Comparison of ENCODE assay signal across 7 cellular contexts in the genomic region with DNA sequence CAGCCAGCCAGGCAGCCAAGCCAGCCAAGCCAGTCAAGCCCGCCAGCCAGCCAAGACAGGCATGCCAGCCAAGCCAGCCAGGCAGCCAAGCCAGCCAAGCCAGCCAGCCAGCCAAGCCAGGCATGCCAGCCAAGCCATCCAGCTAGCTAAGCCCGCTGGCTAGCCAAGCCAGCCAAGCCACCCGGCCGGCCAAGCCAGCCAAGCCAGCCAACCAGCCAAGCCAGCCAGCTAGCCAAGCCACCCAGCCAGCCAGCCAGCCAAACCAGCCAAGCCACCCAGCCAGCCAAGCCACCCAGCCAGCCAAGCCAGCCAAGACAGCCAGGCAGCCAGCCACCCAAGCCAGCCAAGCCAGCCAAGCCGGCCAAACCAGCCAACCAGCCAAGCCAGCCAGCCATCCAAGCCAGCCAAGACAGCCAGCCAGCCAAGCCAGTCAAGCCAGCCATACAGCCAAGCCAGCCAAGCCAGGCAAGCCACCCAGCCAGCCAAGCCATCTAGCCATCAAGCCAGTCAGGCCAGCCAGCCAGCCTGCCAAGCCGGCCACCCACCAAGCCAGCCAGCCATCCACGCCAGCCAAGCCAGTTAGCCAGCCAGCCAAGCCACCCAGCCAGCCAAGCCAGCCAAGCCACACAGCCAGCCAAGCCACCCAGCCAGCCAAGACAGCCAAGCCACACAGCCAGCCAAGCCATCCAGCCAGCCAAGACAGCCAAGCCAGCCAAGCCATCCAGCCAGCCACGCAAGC.
DNase-seq lines count a peak whose midpoint lies in the region; ATAC-seq, FAIRE-seq and TF ChIP-seq lines count a peak whose summit lies in the region.
"Not testable (repeated sequence)": the region's sequence is repeated elsewhere in the genome, so short reads cannot be mapped to it uniquely, and the experiment has no call there.

No MANE protein-coding gene starts in this region.

- peak; percentile 58 for DNase-seq in activated CD4-positive, alpha-beta T cell treated with anti-CD3 and anti-CD28 coated beads, Interleukin-2, amount 10 ng/mL, durations not matched to agents 24 days and 14 days
- DNase-seq in heart left ventricle (peak in 3 of 5 donors; percentile 15 to 52 (median 29)), osteocyte (ENCODE audit: extremely low spot score, unreplicated experiment) (peak; percentile 88), sigmoid colon (peak; percentile 67)
- DNase-seq in HepG2 (ENCODE audit: low spot score); upper lobe of right lung: not testable (repeated sequence)

- CTCF ChIA-PET in HepG2 (lab: Yijun Ruan, JAX; ENCODE audit: low intra/inter-chr PET ratio, low total read pairs), result not testable (repeated sequence)

- not testable (repeated sequence) for TF ChIP-seq CTCF in gastroesophageal sphincter (IDR thresholded peaks at IDR 0.05); heart left ventricle (IDR thresholded peaks at IDR 0.05); HepG2 (CRISPR knock-in tag; IDR thresholded peaks at IDR 0.05); osteocyte (IDR thresholded peaks at IDR 0.05); sigmoid colon (IDR thresholded peaks at IDR 0.05); upper lobe of right lung (IDR thresholded peaks at IDR 0.05)

- BruUV-seq in HepG2 (replicated peaks; lab: Mats Ljungman, UMichigan), result not testable (repeated sequence)

- H3K27ac ChIP-seq in gastroesophageal sphincter; heart left ventricle; HepG2 (ENCODE audit: extremely low read length, insufficient read depth, low read length); sigmoid colon; upper lobe of right lung: not testable (repeated sequence)

- H3K36me3 ChIP-seq in gastroesophageal sphincter; heart left ventricle; HepG2 (replicated peaks in 1 of 2; ENCODE audit: control insufficient read depth in 1 of 2, insufficient read depth in 2 of 2, low read length in 2 of 2); sigmoid colon; upper lobe of right lung: not testable (repeated sequence)

- not testable (repeated sequence) for H3K9me3 ChIP-seq in gastroesophageal sphincter; heart left ventricle; HepG2 (ENCODE audit: low read length); sigmoid colon; upper lobe of right lung

- TF ChIP-seq POLR2A in gastroesophageal sphincter (IDR thresholded peaks at IDR 0.05); heart left ventricle (IDR thresholded peaks at IDR 0.05); HepG2 (IDR thresholded peaks at IDR 0.05; ENCODE audit: insufficient read depth in 1 of 2, low read depth in 2 of 2, low read length in 2 of 2); sigmoid colon (IDR thresholded peaks at IDR 0.05): not testable (repeated sequence)

- not testable (repeated sequence) for H3K4me2 ChIP-seq in HepG2 (ENCODE audit: low read depth, low read length)

- not testable (repeated sequence) for H4K20me1 ChIP-seq in HepG2 (ENCODE audit: insufficient read depth, low read length)

- FAIRE-seq in HepG2 (lab: Jason Lieb, UNC), result not testable (repeated sequence)

- intact Hi-C loops in activated CD4-positive, alpha-beta T cell treated with anti-CD3 and anti-CD28 coated beads, Interleukin-2, amount 10 ng/mL, durations not matched to agents 24 days and 14 days (cut with micrococcal nuclease); heart left ventricle (cut with DNase I); HepG2 (cut with micrococcal nuclease; ENCODE audit: unreplicated experiment); sigmoid colon (cut with DNase I); upper lobe of right lung (cut with DNase I): not testable (repeated sequence)

- H2AFZ ChIP-seq in HepG2 (ENCODE audit: low read length), result not testable (repeated sequence)

- not testable (repeated sequence) for H3K36me3 Mint-ChIP-seq in activated CD4-positive, alpha-beta T cell treated with anti-CD3 and anti-CD28 coated beads, Interleukin-2, amount 10 ng/mL, durations not matched to agents 24 days and 14 days (ENCODE audit: low read depth); osteocyte (ENCODE audit: unreplicated experiment)

- H3K9ac ChIP-seq in HepG2 (ENCODE audit: insufficient read depth, low read depth, low read length), result not testable (repeated sequence)

- not testable (repeated sequence) for H3K4me3 ChIP-seq in gastroesophageal sphincter; heart left ventricle; HepG2 (replicated peaks in 1 of 3; ENCODE audit: insufficient read depth in 1 of 3, low read depth in 2 of 3, low read length in 3 of 3); sigmoid colon; upper lobe of right lung

- TF ChIP-seq EP300 in gastroesophageal sphincter (IDR thresholded peaks at IDR 0.05); HepG2 (IDR thresholded peaks at IDR 0.05; ENCODE audit: low read depth in 2 of 2, low read length in 2 of 2); HepG2 (CRISPR knock-in tag; IDR thresholded peaks at IDR 0.05; ENCODE audit: borderline replicate concordance); sigmoid colon (IDR thresholded peaks at IDR 0.05): not testable (repeated sequence)

- not testable (repeated sequence) for H3K4me1 ChIP-seq in gastroesophageal sphincter; heart left ventricle; HepG2 (ENCODE audit: insufficient read depth, low read length); sigmoid colon; upper lobe of right lung

- not testable (repeated sequence) for H3K27me3 Mint-ChIP-seq in activated CD4-positive, alpha-beta T cell treated with anti-CD3 and anti-CD28 coated beads, Interleukin-2, amount 10 ng/mL, durations not matched to agents 24 days and 14 days; osteocyte (ENCODE audit: unreplicated experiment)

- H3K27me3 ChIP-seq in gastroesophageal sphincter; heart left ventricle; HepG2 (ENCODE audit: control insufficient read depth in 1 of 2, insufficient read depth in 2 of 2, low read length in 2 of 2); sigmoid colon; upper lobe of right lung: not testable (repeated sequence)

- not testable (repeated sequence) for H3K79me2 ChIP-seq in HepG2 (ENCODE audit: insufficient read depth, low read length)

- ATAC-seq in gastroesophageal sphincter, result peak; percentile 48
- ATAC-seq in heart left ventricle, result not testable (repeated sequence)
- peak; percentile 61; the same call in 2 of the 3 replicates for ATAC-seq in HepG2
- ATAC-seq in upper lobe of right lung, result peak; percentile 35

- not testable (repeated sequence) for H3K9me3 Mint-ChIP-seq in activated CD4-positive, alpha-beta T cell treated with anti-CD3 and anti-CD28 coated beads, Interleukin-2, amount 10 ng/mL, durations not matched to agents 24 days and 14 days; osteocyte (ENCODE audit: unreplicated experiment)

- 90% methylated on average over 2 of the region's 8 CpGs; no CpG with 5 or more reads in 1 of the 2 donors for WGBS in gastroesophageal sphincter (ENCODE audit: low coverage in 1 of 2), 2 donors
- WGBS in heart left ventricle, 4 donors, result 70 to 92% (median 89%) methylated on average over 4 to 7 of the region's 8 CpGs
- WGBS in HepG2 (ENCODE audit: low lambda C conversion rate), result 46% methylated on average over 6 of the region's 8 CpGs
- 89 to 93% methylated on average over 7 of the region's 8 CpGs for WGBS in sigmoid colon, 2 donors

- not testable (repeated sequence) for H3K4me3 Mint-ChIP-seq in activated CD4-positive, alpha-beta T cell treated with anti-CD3 and anti-CD28 coated beads, Interleukin-2, amount 10 ng/mL, durations not matched to agents 24 days and 14 days; osteocyte (ENCODE audit: unreplicated experiment)

- POLR2A ChIA-PET in HepG2 (lab: Yijun Ruan, JAX), result not testable (repeated sequence)

- not testable (repeated sequence) for TF ChIP-seq RAD21 in HepG2 (CRISPR knock-in tag; IDR thresholded peaks at IDR 0.05)

- H3K27ac Mint-ChIP-seq in activated CD4-positive, alpha-beta T cell treated with anti-CD3 and anti-CD28 coated beads, Interleukin-2, amount 10 ng/mL, durations not matched to agents 24 days and 14 days; osteocyte (ENCODE audit: unreplicated experiment): not testable (repeated sequence)

- not testable (repeated sequence) for H3K4me1 Mint-ChIP-seq in activated CD4-positive, alpha-beta T cell treated with anti-CD3 and anti-CD28 coated beads, Interleukin-2, amount 10 ng/mL, durations not matched to agents 24 days and 14 days; osteocyte (ENCODE audit: unreplicated experiment)

- in situ Hi-C loops in HepG2 (cut with HindIII; ENCODE audit: extremely low pct_ligation_motif_present, low pct_unique_long_range_greater_than_20kb), result not testable (repeated sequence)
